In genomic region chr7:1229956-1230355, GRCh38 we compare ENCODE assay signal across 23 cellular contexts. TPM values are rescaled to one million over a fixed set of nuclear protein-coding genes. Genes with fewer than 3 reads are reported as not detected.
"Had no signal": no experiment of that assay in that cellular context is flagged by ENCODE, and none has a peak within 500 bp of the region (broad histone marks: within the 10 kb centered on the region; RNA-seq: fewer than 3 reads in every experiment).

No MANE protein-coding gene starts in this region.

- H2AFZ ChIP-seq: parathyroid adenoma had no signal

- H3K9me3 Mint-ChIP-seq: activated naive CD8-positive, alpha-beta T cell treated with anti-CD3 and anti-CD28 coated beads, Interleukin-2, amount 50 U/mL, for 24 hours; activated T-helper 1 cell treated with anti-CD3 and anti-CD28 coated beads, Interleukin-12 subunit alpha, Interleukin-12 subunit beta, Interleukin-2, Interleukin-4 antibody, amounts not matched to agents 30 ng/mL and 10 ng/mL and 1 ng/mL, durations not matched to agents 14 hours and 24 hours and 36 hours; dendritic cell treated with granulocyte-macrophage colony-stimulating factor and Interleukin-4, amounts not matched to agents 40 ng/mL and 50 ng/mL, for 4 days; effector memory CD8-positive, alpha-beta T cell; neural crest cell; stimulated activated naive CD8-positive, alpha-beta T cell treated with anti-CD3 and anti-CD28 coated beads, Interleukin-15, amount 100 ng/mL, for 72 hours had no signal

- H3K79me2 ChIP-seq: parathyroid adenoma had no signal

- H3K4me1 ChIP-seq: parathyroid adenoma had no signal

- H3K27ac Mint-ChIP-seq: activated CD4-positive, alpha-beta T cell treated with anti-CD3 and anti-CD28 coated beads, Interleukin-2, amount 10 ng/mL, durations not matched to agents 24 days and 14 days; activated naive CD8-positive, alpha-beta T cell treated with anti-CD3 and anti-CD28 coated beads, Interleukin-2, amount 50 U/mL, for 24 hours; activated T-helper 1 cell treated with anti-CD3 and anti-CD28 coated beads, Interleukin-12 subunit alpha, Interleukin-12 subunit beta, Interleukin-2, Interleukin-4 antibody, amounts not matched to agents 30 ng/mL and 10 ng/mL and 1 ng/mL, durations not matched to agents 14 hours and 24 hours and 36 hours; dendritic cell treated with granulocyte-macrophage colony-stimulating factor and Interleukin-4, amounts not matched to agents 40 ng/mL and 50 ng/mL, for 4 days; effector memory CD8-positive, alpha-beta T cell; stimulated activated naive CD8-positive, alpha-beta T cell treated with anti-CD3 and anti-CD28 coated beads, Interleukin-15, amount 100 ng/mL, for 72 hours had no signal

- H3K9ac ChIP-seq: parathyroid adenoma had no signal

- H3K4me3 Mint-ChIP-seq: activated CD4-positive, alpha-beta T cell treated with anti-CD3 and anti-CD28 coated beads, Interleukin-2, amount 10 ng/mL, durations not matched to agents 24 days and 14 days; activated naive CD8-positive, alpha-beta T cell treated with anti-CD3 and anti-CD28 coated beads, Interleukin-2, amount 50 U/mL, for 24 hours; activated T-helper 1 cell treated with anti-CD3 and anti-CD28 coated beads, Interleukin-12 subunit alpha, Interleukin-12 subunit beta, Interleukin-2, Interleukin-4 antibody, amounts not matched to agents 30 ng/mL and 10 ng/mL and 1 ng/mL, durations not matched to agents 14 hours and 24 hours and 36 hours; dendritic cell treated with granulocyte-macrophage colony-stimulating factor and Interleukin-4, amounts not matched to agents 40 ng/mL and 50 ng/mL, for 4 days; stimulated activated naive CD8-positive, alpha-beta T cell treated with anti-CD3 and anti-CD28 coated beads, Interleukin-15, amount 100 ng/mL, for 72 hours had no signal

- DNase-seq: activated CD4-positive, CD25-positive, alpha-beta regulatory T cell; activated naive CD4-positive, alpha-beta T cell; activated naive CD8-positive, alpha-beta T cell treated with anti-CD3 and anti-CD28 coated beads, Interleukin-2, amount 50 U/mL, for 24 hours; cerebellar nuclear complex; effector memory CD8-positive, alpha-beta T cell; left cardiac atrium; midbrain; stimulated activated CD4-positive, alpha-beta T cell treated with anti-CD3 and anti-CD28 coated beads, Interleukin-1b, Interleukin-23, amount 100 ng/mL, for 48 hours; stimulated activated naive CD8-positive, alpha-beta T cell treated with anti-CD3 and anti-CD28 coated beads, Interleukin-15, amount 100 ng/mL, for 72 hours; upper lobe of left lung had no signal

- H3K9me3 ChIP-seq: heart left ventricle, upper lobe of left lung had no signal

- H3K27ac ChIP-seq: heart left ventricle, parathyroid adenoma, upper lobe of left lung had no signal

- H3K4me3 ChIP-seq: heart left ventricle, lung, upper lobe of left lung had no signal

- H3K36me3 ChIP-seq: heart left ventricle, upper lobe of left lung had no signal

RNA-seq across cellular contexts. Expression of gene UNCX, which starts 2.7 kb away (rescaled TPM):
- total RNA-seq: activated CD4-positive, alpha-beta T cell treated with anti-CD3 and anti-CD28 coated beads, Interleukin-2, amount 10 ng/mL, durations not matched to agents 24 days and 14 days; activated CD8-positive, alpha-beta memory T cell treated with anti-CD3 and anti-CD28 coated beads for 36 hours; activated T-helper 1 cell treated with anti-CD3 and anti-CD28 coated beads, Interleukin-12 subunit alpha, Interleukin-12 subunit beta, Interleukin-2, Interleukin-4 antibody, amounts not matched to agents 30 ng/mL and 10 ng/mL and 1 ng/mL, durations not matched to agents 14 hours and 24 hours and 36 hours; aorta; frontal cortex; heart left ventricle; left cardiac atrium; lung; myocyte; renal cortical epithelial cell; temporal lobe; upper lobe of left lung had no signal
- polyA plus RNA-seq: aorta, heart left ventricle, lung had no signal
